ENCODE assay signal across 24 cellular contexts in the genomic region with DNA sequence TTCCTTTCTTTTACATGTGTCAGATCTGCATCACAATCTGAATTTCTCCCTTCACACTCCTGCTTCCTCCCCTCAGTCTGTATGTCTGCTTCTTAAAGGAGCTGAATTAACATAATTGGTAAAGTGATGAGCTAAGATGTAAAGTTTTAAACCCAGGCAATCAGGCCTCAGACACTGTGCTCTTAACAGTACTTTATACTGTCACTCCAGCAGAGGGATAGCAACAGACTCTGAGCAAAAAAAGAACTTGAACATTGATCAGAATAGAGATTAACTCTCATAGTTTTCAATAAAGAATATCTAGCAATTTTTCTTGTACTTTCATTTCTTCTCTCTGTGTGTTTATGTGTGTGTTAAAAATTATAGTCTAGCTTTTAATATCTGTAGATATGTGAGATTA.
"Had no signal": no experiment of that assay in that cellular context is flagged by ENCODE, and none has a peak within 500 bp of the region (broad histone marks: within the 10 kb centered on the region; RNA-seq: fewer than 3 reads in every experiment).

No MANE protein-coding gene starts in this region.

- H3K27ac Mint-ChIP-seq: activated CD4-positive, alpha-beta T cell treated with anti-CD3 and anti-CD28 coated beads for 36 hours; activated CD8-positive, alpha-beta T cell treated with anti-CD3 and anti-CD28 coated beads for 36 hours; activated naive CD8-positive, alpha-beta T cell treated with anti-CD3 and anti-CD28 coated beads, Interleukin-2, amount 10 ng/mL, durations not matched to agents 7 days and 5 days; activated T-cell treated with anti-CD3 and anti-CD28 coated beads, Interleukin-2, amount 50 U/mL, for 72 hours; activated T-helper 2 cell treated with anti-CD3 and anti-CD28 coated beads, Interferon-gamma antibody, Interleukin-2, Interleukin-4, amounts not matched to agents 10 μg/mL and 5 μg/mL and 100 μg/mL, durations not matched to agents 14 hours and 24 hours and 36 hours; T-helper 1 cell treated with Interleukin-12 subunit alpha and Interleukin-12 subunit beta and Interleukin-4 antibody, amounts not matched to agents 30 μg/mL and 1 μg/mL, for 36 hours had no signal

- H3K36me3 ChIP-seq: adrenal gland had no signal

- H3K4me1 Mint-ChIP-seq: activated CD4-positive, alpha-beta T cell treated with anti-CD3 and anti-CD28 coated beads for 36 hours had no signal

- H3K9me3 ChIP-seq: adrenal gland had no signal

- ATAC-seq: activated CD4-positive, alpha-beta T cell treated with anti-CD3 and anti-CD28 coated beads for 36 hours; activated CD8-positive, alpha-beta T cell treated with anti-CD3 and anti-CD28 coated beads for 36 hours; activated T-cell treated with anti-CD3 and anti-CD28 coated beads, Interleukin-2, amount 50 U/mL, for 72 hours; Right ventricle myocardium inferior had no signal

- H3K27me3 ChIP-seq: adrenal gland had no signal

- H3K4me3 Mint-ChIP-seq: activated CD4-positive, alpha-beta T cell treated with anti-CD3 and anti-CD28 coated beads for 36 hours; activated CD8-positive, alpha-beta T cell treated with anti-CD3 and anti-CD28 coated beads for 36 hours; activated naive CD8-positive, alpha-beta T cell treated with anti-CD3 and anti-CD28 coated beads, Interleukin-2, amount 10 ng/mL, durations not matched to agents 7 days and 5 days; activated T-cell treated with anti-CD3 and anti-CD28 coated beads, Interleukin-2, amount 50 U/mL, for 72 hours; T-helper 1 cell treated with Interleukin-12 subunit alpha and Interleukin-12 subunit beta and Interleukin-4 antibody, amounts not matched to agents 30 μg/mL and 1 μg/mL, for 36 hours had no signal

- H3K4me3 ChIP-seq: adrenal gland, SK-N-MC had no signal

- H3K27ac ChIP-seq: adrenal gland, SK-N-MC, VCaP had no signal

- DNase-seq: activated CD4-positive, alpha-beta T cell treated with anti-CD3 and anti-CD28 coated beads for 36 hours; activated CD4-positive, alpha-beta T cell treated with anti-CD3 and anti-CD28 coated beads, Interleukin-2, amount 50 U/mL, for 1 hour; activated CD8-positive, alpha-beta memory T cell treated with anti-CD3 and anti-CD28 coated beads, Interleukin-2, amount 50 U/mL, for 4 hours; activated CD8-positive, alpha-beta T cell treated with anti-CD3 and anti-CD28 coated beads for 36 hours; activated naive CD4-positive, alpha-beta T cell treated with anti-CD3 and anti-CD28 coated beads, Interleukin-2, amount 50 U/mL, for 16 hours; activated naive CD8-positive, alpha-beta T cell treated with anti-CD3 and anti-CD28 coated beads, Interleukin-2, amount 10 ng/mL, durations not matched to agents 7 days and 5 days; activated T-cell treated with anti-CD3 and anti-CD28 coated beads, Interleukin-2, amount 50 U/mL, for 72 hours; adrenal gland; anterior cingulate cortex; cerebellar nuclear complex; MM.1S; NCI-H1105; NCI-H1436; NCI-H1694 treated with DMSO at 0.1 percent for 48 hours; NCI-H2029 treated with DMSO at 0.1 percent for 48 hours; NCI-H345; NCI-H510A; NCI-H526 treated with DMSO at 0.1 percent for 48 hours; RPMI8226 had no signal

- H3K9me3 Mint-ChIP-seq: activated CD8-positive, alpha-beta T cell treated with anti-CD3 and anti-CD28 coated beads for 36 hours; activated T-cell treated with anti-CD3 and anti-CD28 coated beads, Interleukin-2, amount 50 U/mL, for 72 hours; activated T-helper 2 cell treated with anti-CD3 and anti-CD28 coated beads, Interferon-gamma antibody, Interleukin-2, Interleukin-4, amounts not matched to agents 10 μg/mL and 5 μg/mL and 100 μg/mL, durations not matched to agents 14 hours and 24 hours and 36 hours; T-helper 1 cell treated with Interleukin-12 subunit alpha and Interleukin-12 subunit beta and Interleukin-4 antibody, amounts not matched to agents 30 μg/mL and 1 μg/mL, for 36 hours had no signal

- H3K27me3 Mint-ChIP-seq: activated CD4-positive, alpha-beta T cell treated with anti-CD3 and anti-CD28 coated beads for 36 hours; activated CD8-positive, alpha-beta T cell treated with anti-CD3 and anti-CD28 coated beads for 36 hours had no signal
